1 cellular context compared by ENCODE assay signal in genomic region chr6:85429346-85429745, GRCh38.
TF ChIP-seq lines count a peak whose summit lies in the region.

No MANE protein-coding gene starts in this region.

TF ChIP-seq in SK-N-SH treated with all-trans-retinoic acid at 6 μM for 48 hours, 23 proteins besides CTCF, POLR2A, EP300 and RAD21 (continued from another document):
- TF ChIP-seq ZNF565 (CRISPR knock-in tag; conservative IDR thresholded peaks at IDR 0.05; ENCODE audit: low read depth) (no peak), BACH2 (CRISPR knock-in tag; IDR thresholded peaks at IDR 0.05; ENCODE audit: borderline replicate concordance) (no peak), CSRNP3 (CRISPR knock-in tag; IDR thresholded peaks at IDR 0.05) (no peak), POU6F1 (CRISPR knock-in tag; IDR thresholded peaks at IDR 0.05; ENCODE audit: borderline replicate concordance, low read depth) (no peak), ARNTL (CRISPR knock-in tag; IDR thresholded peaks at IDR 0.05; ENCODE audit: borderline replicate concordance, low read depth) (no peak), ESRRG (CRISPR knock-in tag; IDR thresholded peaks at IDR 0.05) (no peak), TCF4 (CRISPR knock-in tag; IDR thresholded peaks at IDR 0.05; ENCODE audit: borderline replicate concordance) (no peak)
